19 cellular contexts compared by ENCODE assay signal in genomic region chr20:46875059-46875458, GRCh38. TPM values are rescaled to one million over a fixed set of nuclear protein-coding genes. Genes with fewer than 3 reads are reported as not detected.
A peak's percentile ranks its signal among the peaks of the same experiment; 100 is the strongest.
DNase-seq lines count a peak whose midpoint lies in the region; ATAC-seq, FAIRE-seq and TF ChIP-seq lines count a peak whose summit lies in the region.
"Had no signal": no experiment of that assay in that cellular context is flagged by ENCODE, and none has a peak within 500 bp of the region (broad histone marks: within the 10 kb centered on the region; RNA-seq: fewer than 3 reads in every experiment).

No MANE protein-coding gene starts in this region.

- TF ChIP-seq CTCF in endothelial cell (IDR thresholded peaks at IDR 0.05; ENCODE audit: unreplicated experiment), result no peak

- H3K4me1 Mint-ChIP-seq in activated CD4-positive, alpha-beta T cell treated with anti-CD3 and anti-CD28 coated beads, Interleukin-2, amount 10 ng/mL, durations not matched to agents 24 days and 14 days, result peaks cover 3% of the 10 kb centered on the region
- peaks cover 2% of the 10 kb centered on the region for H3K4me1 Mint-ChIP-seq in activated CD4-positive, alpha-beta T cell treated with anti-CD3 and anti-CD28 coated beads for 36 hours
- H3K4me1 Mint-ChIP-seq in endothelial cell (ENCODE audit: unreplicated experiment), result no peaks in the 10 kb centered on the region
- H3K4me1 Mint-ChIP-seq: CD14-positive monocyte had no signal

- no peak overlapping the region for H3K4me3 ChIP-seq in NT2/D1 (ENCODE audit: insufficient read length, low read depth)

- H3K4me3 Mint-ChIP-seq in activated CD4-positive, alpha-beta T cell treated with anti-CD3 and anti-CD28 coated beads, Interleukin-2, amount 10 ng/mL, durations not matched to agents 24 days and 14 days, result no peak overlapping the region
- no peak overlapping the region for H3K4me3 Mint-ChIP-seq in activated CD4-positive, alpha-beta T cell treated with anti-CD3 and anti-CD28 coated beads for 36 hours
- H3K4me3 Mint-ChIP-seq in endothelial cell (ENCODE audit: unreplicated experiment), result peak overlapping the region; percentile 22
- H3K4me3 Mint-ChIP-seq: CD14-positive monocyte; CD8-positive, alpha-beta T cell had no signal

- H3K36me3 ChIP-seq in NT2/D1 (ENCODE audit: insufficient read depth, insufficient read length, low read length), result no peaks in the 10 kb centered on the region

- H3K27me3 Mint-ChIP-seq in activated CD4-positive, alpha-beta T cell treated with anti-CD3 and anti-CD28 coated beads, Interleukin-2, amount 10 ng/mL, durations not matched to agents 24 days and 14 days, result peaks cover 6% of the 10 kb centered on the region
- H3K27me3 Mint-ChIP-seq in activated CD4-positive, alpha-beta T cell treated with anti-CD3 and anti-CD28 coated beads for 36 hours, result peaks cover 21% of the 10 kb centered on the region
- no peaks in the 10 kb centered on the region for H3K27me3 Mint-ChIP-seq in endothelial cell (ENCODE audit: unreplicated experiment)

- POLR2A ChIA-PET in activated CD4-positive, alpha-beta T cell treated with anti-CD3 and anti-CD28 coated beads for 36 hours (lab: Charles Lee), result no interaction called here

- ATAC-seq in activated CD4-positive, alpha-beta T cell treated with anti-CD3 and anti-CD28 coated beads for 36 hours, result no peak
- ATAC-seq: CD8-positive, alpha-beta T cell had no signal

- peaks cover 4% of the 10 kb centered on the region for H3K9me3 Mint-ChIP-seq in activated CD4-positive, alpha-beta T cell treated with anti-CD3 and anti-CD28 coated beads, Interleukin-2, amount 10 ng/mL, durations not matched to agents 24 days and 14 days
- no peaks in the 10 kb centered on the region for H3K9me3 Mint-ChIP-seq in activated CD4-positive, alpha-beta T cell treated with anti-CD3 and anti-CD28 coated beads for 36 hours (ENCODE audit: low read depth)
- no peaks in the 10 kb centered on the region for H3K9me3 Mint-ChIP-seq in endothelial cell (ENCODE audit: unreplicated experiment)
- H3K9me3 Mint-ChIP-seq: CD8-positive, alpha-beta T cell had no signal

- peak; percentile 28 for DNase-seq in activated CD4-positive, alpha-beta T cell treated with anti-CD3 and anti-CD28 coated beads, Interleukin-2, amount 10 ng/mL, durations not matched to agents 24 days and 14 days
- no peak for DNase-seq in activated CD4-positive, alpha-beta T cell treated with anti-CD3 and anti-CD28 coated beads for 36 hours
- DNase-seq in NT2/D1 (ENCODE audit: low read depth, low spot score) (peak; percentile 18), endothelial cell (ENCODE audit: low spot score) (no peak), urothelium cell line (ENCODE audit: low spot score) (peak; percentile 31), DMS53 treated with DMSO at 0.1 percent for 48 hours (lab: John Stamatoyannopoulos, UW; ENCODE audit: unreplicated experiment) (no peak), SW480 (ENCODE audit: low spot score) (no peak), hepatic stellate cell (ENCODE audit: low spot score) (no peak)
- DNase-seq: CD8-positive, alpha-beta T cell; COR-L47; DMS153; DND-41; GF-D8 had no signal

- intact Hi-C loops in activated CD4-positive, alpha-beta T cell treated with anti-CD3 and anti-CD28 coated beads, Interleukin-2, amount 10 ng/mL, durations not matched to agents 24 days and 14 days (cut with micrococcal nuclease), result no loop called here
- intact Hi-C loops in activated CD4-positive, alpha-beta T cell treated with anti-CD3 and anti-CD28 coated beads for 36 hours (cut with DNase I, micrococcal nuclease), result no loop called here

- peak; percentile 42 for FAIRE-seq in urothelium cell line (lab: Jason Lieb, UNC)
- FAIRE-seq: D721Med, GM19239, H54 had no signal

- no peaks in the 10 kb centered on the region for H3K27me3 ChIP-seq in NT2/D1 (ENCODE audit: insufficient read depth, insufficient read length)

- H3K36me3 Mint-ChIP-seq in activated CD4-positive, alpha-beta T cell treated with anti-CD3 and anti-CD28 coated beads, Interleukin-2, amount 10 ng/mL, durations not matched to agents 24 days and 14 days (ENCODE audit: low read depth), result no peaks in the 10 kb centered on the region
- H3K36me3 Mint-ChIP-seq in activated CD4-positive, alpha-beta T cell treated with anti-CD3 and anti-CD28 coated beads for 36 hours (ENCODE audit: low read depth), result no peaks in the 10 kb centered on the region
- H3K36me3 Mint-ChIP-seq in endothelial cell (ENCODE audit: low read depth, unreplicated experiment), result no peaks in the 10 kb centered on the region
- H3K36me3 Mint-ChIP-seq: CD14-positive monocyte; CD8-positive, alpha-beta T cell had no signal

- H3K27ac Mint-ChIP-seq in activated CD4-positive, alpha-beta T cell treated with anti-CD3 and anti-CD28 coated beads, Interleukin-2, amount 10 ng/mL, durations not matched to agents 24 days and 14 days, result no peak overlapping the region
- no peak overlapping the region for H3K27ac Mint-ChIP-seq in activated CD4-positive, alpha-beta T cell treated with anti-CD3 and anti-CD28 coated beads for 36 hours
- no peak overlapping the region for H3K27ac Mint-ChIP-seq in endothelial cell (ENCODE audit: unreplicated experiment)
- H3K27ac Mint-ChIP-seq: CD8-positive, alpha-beta T cell had no signal

- H3K4me1 ChIP-seq in NT2/D1 (ENCODE audit: insufficient read depth, insufficient read length), result no peaks in the 10 kb centered on the region

- CTCF ChIA-PET in activated CD4-positive, alpha-beta T cell treated with anti-CD3 and anti-CD28 coated beads for 36 hours (lab: Charles Lee), result no interaction called here

- peaks cover 8% of the 10 kb centered on the region; the same call in 1 of the 2 replicates for H3K9me3 ChIP-seq in NT2/D1 (ENCODE audit: insufficient read depth, low read length)

- H3K9ac ChIP-seq in NT2/D1 (ENCODE audit: insufficient read length, low read depth), result no peak overlapping the region

RNA-seq across cellular contexts. Expression of gene EYA2, which starts 19.6 kb away (rescaled TPM):
- total RNA-seq in activated CD4-positive, alpha-beta T cell treated with anti-CD3 and anti-CD28 coated beads, Interleukin-2, amount 10 ng/mL, durations not matched to agents 24 days and 14 days, result not detected in 2 replicates
- not detected for total RNA-seq in activated CD4-positive, alpha-beta T cell treated with anti-CD3 and anti-CD28 coated beads for 36 hours
- total RNA-seq in endothelial cell (ENCODE audit: unreplicated experiment), result not detected
- total RNA-seq: A673; CD8-positive, alpha-beta T cell; HT-29 had no signal

Comparison
In these comparisons a context has a peak if more than half of its experiments do, and no peak if none do; other contexts are left out.
1. DNase-seq: peak in activated CD4-positive, alpha-beta T cell treated with anti-CD3 and anti-CD28 coated beads, Interleukin-2, amount 10 ng/mL, durations not matched to agents 24 days and 14 days (single experiment), NT2/D1 (single experiment) and urothelium cell line (single experiment); none in activated CD4-positive, alpha-beta T cell treated with anti-CD3 and anti-CD28 coated beads for 36 hours (single experiment), endothelial cell (single experiment), DMS53 treated with DMSO at 0.1 percent for 48 hours (single experiment), SW480 (single experiment) and hepatic stellate cell (single experiment).